Comparison of ENCODE assay signal across 2 cellular contexts in the genomic region with DNA sequence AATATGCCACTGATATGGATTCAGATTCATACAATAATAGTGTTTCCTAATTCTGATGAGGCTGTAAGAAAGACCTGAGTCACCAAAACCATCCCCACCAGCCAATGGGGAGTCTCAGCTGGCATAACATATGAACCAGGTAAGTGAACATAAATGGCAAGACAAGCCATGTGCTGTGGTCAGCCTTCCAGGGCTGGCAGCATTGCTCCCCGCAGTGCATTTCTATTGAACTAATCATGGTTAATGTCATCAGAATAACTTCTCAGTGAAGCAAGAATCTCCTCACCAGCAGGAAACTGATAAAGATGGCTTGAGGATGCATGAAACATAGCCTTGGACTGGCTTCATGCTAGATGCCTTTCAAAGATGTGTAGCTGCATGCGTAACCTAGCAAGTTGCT.
TF ChIP-seq lines count a peak whose summit lies in the region.

No MANE protein-coding gene starts in this region.

TF ChIP-seq in IMR-90, 13 proteins besides CTCF, POLR2A, EP300 and RAD21 (continued from another document):
- TF ChIP-seq, protein P1, sequence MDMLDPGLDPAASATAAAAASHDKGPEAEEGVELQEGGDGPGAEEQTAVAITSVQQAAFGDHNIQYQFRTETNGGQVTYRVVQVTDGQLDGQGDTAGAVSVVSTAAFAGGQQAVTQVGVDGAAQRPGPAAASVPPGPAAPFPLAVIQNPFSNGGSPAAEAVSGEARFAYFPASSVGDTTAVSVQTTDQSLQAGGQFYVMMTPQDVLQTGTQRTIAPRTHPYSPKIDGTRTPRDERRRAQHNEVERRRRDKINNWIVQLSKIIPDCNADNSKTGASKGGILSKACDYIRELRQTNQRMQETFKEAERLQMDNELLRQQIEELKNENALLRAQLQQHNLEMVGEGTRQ (IDR thresholded peaks at IDR 0.05; ENCODE audit: low read depth, low read length), result no peak
- TF ChIP-seq MAFK (IDR thresholded peaks at IDR 0.05; ENCODE audit: low read depth, low read length), result no peak
- no peak for TF ChIP-seq RCOR1 (IDR thresholded peaks at IDR 0.05; ENCODE audit: insufficient replicate concordance, low read length)
- no peak for TF ChIP-seq BHLHE40 (IDR thresholded peaks at IDR 0.05; ENCODE audit: low read depth, low read length)
- TF ChIP-seq SMC3 (IDR thresholded peaks at IDR 0.05; ENCODE audit: low read depth, low read length), result no peak
- TF ChIP-seq CHD1 (IDR thresholded peaks at IDR 0.05; ENCODE audit: low read depth, low read length), result no peak
- no peak for TF ChIP-seq MAZ (IDR thresholded peaks at IDR 0.05; ENCODE audit: borderline replicate concordance, low read depth, low read length)
- TF ChIP-seq, protein P2, sequence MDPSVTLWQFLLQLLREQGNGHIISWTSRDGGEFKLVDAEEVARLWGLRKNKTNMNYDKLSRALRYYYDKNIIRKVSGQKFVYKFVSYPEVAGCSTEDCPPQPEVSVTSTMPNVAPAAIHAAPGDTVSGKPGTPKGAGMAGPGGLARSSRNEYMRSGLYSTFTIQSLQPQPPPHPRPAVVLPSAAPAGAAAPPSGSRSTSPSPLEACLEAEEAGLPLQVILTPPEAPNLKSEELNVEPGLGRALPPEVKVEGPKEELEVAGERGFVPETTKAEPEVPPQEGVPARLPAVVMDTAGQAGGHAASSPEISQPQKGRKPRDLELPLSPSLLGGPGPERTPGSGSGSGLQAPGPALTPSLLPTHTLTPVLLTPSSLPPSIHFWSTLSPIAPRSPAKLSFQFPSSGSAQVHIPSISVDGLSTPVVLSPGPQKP (IDR thresholded peaks at IDR 0.05; ENCODE audit: borderline replicate concordance, low read depth, low read length), result no peak
- no peak for TF ChIP-seq MXI1 (IDR thresholded peaks at IDR 0.05; ENCODE audit: borderline replicate concordance, low read depth, low read length)

TF ChIP-seq in SK-N-SH, 30 proteins besides CTCF, POLR2A, EP300 and RAD21 (continued from another document):
- TF ChIP-seq, protein P3, sequence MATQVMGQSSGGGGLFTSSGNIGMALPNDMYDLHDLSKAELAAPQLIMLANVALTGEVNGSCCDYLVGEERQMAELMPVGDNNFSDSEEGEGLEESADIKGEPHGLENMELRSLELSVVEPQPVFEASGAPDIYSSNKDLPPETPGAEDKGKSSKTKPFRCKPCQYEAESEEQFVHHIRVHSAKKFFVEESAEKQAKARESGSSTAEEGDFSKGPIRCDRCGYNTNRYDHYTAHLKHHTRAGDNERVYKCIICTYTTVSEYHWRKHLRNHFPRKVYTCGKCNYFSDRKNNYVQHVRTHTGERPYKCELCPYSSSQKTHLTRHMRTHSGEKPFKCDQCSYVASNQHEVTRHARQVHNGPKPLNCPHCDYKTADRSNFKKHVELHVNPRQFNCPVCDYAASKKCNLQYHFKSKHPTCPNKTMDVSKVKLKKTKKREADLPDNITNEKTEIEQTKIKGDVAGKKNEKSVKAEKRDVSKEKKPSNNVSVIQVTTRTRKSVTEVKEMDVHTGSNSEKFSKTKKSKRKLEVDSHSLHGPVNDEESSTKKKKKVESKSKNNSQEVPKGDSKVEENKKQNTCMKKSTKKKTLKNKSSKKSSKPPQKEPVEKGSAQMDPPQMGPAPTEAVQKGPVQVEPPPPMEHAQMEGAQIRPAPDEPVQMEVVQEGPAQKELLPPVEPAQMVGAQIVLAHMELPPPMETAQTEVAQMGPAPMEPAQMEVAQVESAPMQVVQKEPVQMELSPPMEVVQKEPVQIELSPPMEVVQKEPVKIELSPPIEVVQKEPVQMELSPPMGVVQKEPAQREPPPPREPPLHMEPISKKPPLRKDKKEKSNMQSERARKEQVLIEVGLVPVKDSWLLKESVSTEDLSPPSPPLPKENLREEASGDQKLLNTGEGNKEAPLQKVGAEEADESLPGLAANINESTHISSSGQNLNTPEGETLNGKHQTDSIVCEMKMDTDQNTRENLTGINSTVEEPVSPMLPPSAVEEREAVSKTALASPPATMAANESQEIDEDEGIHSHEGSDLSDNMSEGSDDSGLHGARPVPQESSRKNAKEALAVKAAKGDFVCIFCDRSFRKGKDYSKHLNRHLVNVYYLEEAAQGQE (IDR thresholded peaks at IDR 0.05; ENCODE audit: low read depth, low read length), result no peak
- TF ChIP-seq, protein P4, sequence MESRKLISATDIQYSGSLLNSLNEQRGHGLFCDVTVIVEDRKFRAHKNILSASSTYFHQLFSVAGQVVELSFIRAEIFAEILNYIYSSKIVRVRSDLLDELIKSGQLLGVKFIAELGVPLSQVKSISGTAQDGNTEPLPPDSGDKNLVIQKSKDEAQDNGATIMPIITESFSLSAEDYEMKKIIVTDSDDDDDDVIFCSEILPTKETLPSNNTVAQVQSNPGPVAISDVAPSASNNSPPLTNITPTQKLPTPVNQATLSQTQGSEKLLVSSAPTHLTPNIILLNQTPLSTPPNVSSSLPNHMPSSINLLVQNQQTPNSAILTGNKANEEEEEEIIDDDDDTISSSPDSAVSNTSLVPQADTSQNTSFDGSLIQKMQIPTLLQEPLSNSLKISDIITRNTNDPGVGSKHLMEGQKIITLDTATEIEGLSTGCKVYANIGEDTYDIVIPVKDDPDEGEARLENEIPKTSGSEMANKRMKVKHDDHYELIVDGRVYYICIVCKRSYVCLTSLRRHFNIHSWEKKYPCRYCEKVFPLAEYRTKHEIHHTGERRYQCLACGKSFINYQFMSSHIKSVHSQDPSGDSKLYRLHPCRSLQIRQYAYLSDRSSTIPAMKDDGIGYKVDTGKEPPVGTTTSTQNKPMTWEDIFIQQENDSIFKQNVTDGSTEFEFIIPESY (IDR thresholded peaks at IDR 0.05; ENCODE audit: borderline replicate concordance, low read depth), result no peak
- TF ChIP-seq, protein P5, sequence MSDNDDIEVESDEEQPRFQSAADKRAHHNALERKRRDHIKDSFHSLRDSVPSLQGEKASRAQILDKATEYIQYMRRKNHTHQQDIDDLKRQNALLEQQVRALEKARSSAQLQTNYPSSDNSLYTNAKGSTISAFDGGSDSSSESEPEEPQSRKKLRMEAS (IDR thresholded peaks at IDR 0.05; ENCODE audit: low read depth), result no peak
- no peak for TF ChIP-seq ELF1 (IDR thresholded peaks at IDR 0.05)
- no peak for TF ChIP-seq SMC3 (IDR thresholded peaks at IDR 0.05; ENCODE audit: low read depth, low read length)
- no peak for TF ChIP-seq EZH2phosphoT487 (IDR thresholded peaks at IDR 0.05; ENCODE audit: borderline replicate concordance, low read depth)
- TF ChIP-seq NRF1 (IDR thresholded peaks at IDR 0.05; ENCODE audit: low read depth, low read length), result no peak
- no peak for TF ChIP-seq TCF12 (IDR thresholded peaks at IDR 0.05)
- no peak for TF ChIP-seq TEAD4 (IDR thresholded peaks at IDR 0.05; ENCODE audit: borderline replicate concordance, insufficient read depth)
- no peak for TF ChIP-seq JUND (IDR thresholded peaks at IDR 0.05)
- TF ChIP-seq, protein P1 (IDR thresholded peaks at IDR 0.05; ENCODE audit: borderline replicate concordance, low read depth, low read length), result no peak
